ENCODE assay signal across 12 cellular contexts in the genomic region with DNA sequence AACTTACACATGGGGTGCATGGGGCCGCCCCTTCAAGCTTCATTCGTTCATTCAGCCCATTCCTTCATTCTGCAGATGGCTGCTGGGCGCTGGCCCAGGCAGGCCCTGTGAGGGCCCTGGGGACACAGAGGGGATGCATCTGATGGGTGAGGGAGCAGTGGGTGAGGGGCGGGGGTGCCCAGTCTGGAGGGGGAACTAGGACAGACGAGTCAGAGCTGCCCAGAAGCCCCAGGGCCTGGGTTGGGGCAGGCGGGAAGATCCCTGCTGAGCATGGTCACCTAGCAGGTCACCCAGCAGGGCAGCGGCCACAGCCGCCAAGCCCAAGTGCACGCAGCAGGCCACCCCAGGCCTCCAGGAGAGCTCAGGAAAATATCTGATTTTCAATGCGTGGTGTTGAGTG. TPM values are rescaled to one million over a fixed set of nuclear protein-coding genes. Genes with fewer than 3 reads are reported as not detected.
DNase-seq lines count a peak whose midpoint lies in the region; ATAC-seq and TF ChIP-seq lines count a peak whose summit lies in the region.
"Had no signal": no experiment of that assay in that cellular context is flagged by ENCODE, and none has a peak within 500 bp of the region (broad histone marks: within the 10 kb centered on the region; RNA-seq: fewer than 3 reads in every experiment).

No MANE protein-coding gene starts in this region.

- H3K36me3 ChIP-seq in BLaER1 (no peaks in the 10 kb centered on the region), Panc1 (ENCODE audit: control insufficient read depth, insufficient read depth, low read length) (no peaks in the 10 kb centered on the region), prostate gland (no peaks in the 10 kb centered on the region), HAP-1 (replicated peaks) (no peaks in the 10 kb centered on the region)

- no peak for TF ChIP-seq CTCF in Panc1 (IDR thresholded peaks at IDR 0.05)
- no peak for TF ChIP-seq CTCF in prostate gland (IDR thresholded peaks at IDR 0.05)

- H3K4me1 ChIP-seq in BLaER1 (peaks cover 100% of the 10 kb centered on the region), Panc1 (ENCODE audit: control insufficient read depth, insufficient read depth, low read length) (peaks cover 44% of the 10 kb centered on the region), prostate gland (replicated peaks) (peaks cover 36% of the 10 kb centered on the region), HAP-1 (peaks cover 16% of the 10 kb centered on the region)

- H3K4me3 ChIP-seq in BLaER1, result peak overlapping the region; percentile 48; the same call in 1 of the 2 replicates
- H3K4me3 ChIP-seq in Panc1 (ENCODE audit: low read depth in 2 of 2, low read length in 2 of 2), result no peak overlapping the region
- H3K4me3 ChIP-seq in prostate gland, result no peak overlapping the region
- H3K4me3 ChIP-seq in HAP-1, result no peak overlapping the region
- H3K4me3 ChIP-seq: lung had no signal

- H3K27ac ChIP-seq in BLaER1 (peak overlapping the region; percentile 87), Panc1 (ENCODE audit: low read length) (peak overlapping the region; percentile 80), prostate gland (peak overlapping the region; percentile 64 to 68)

- no peak for TF ChIP-seq POLR2A in prostate gland (IDR thresholded peaks at IDR 0.05)

- H3K9me3 ChIP-seq in BLaER1 (no peaks in the 10 kb centered on the region), Panc1 (ENCODE audit: control insufficient read depth, insufficient read depth, low read depth, low read length) (no peaks in the 10 kb centered on the region), prostate gland (no peaks in the 10 kb centered on the region), HAP-1 (no peaks in the 10 kb centered on the region)

- WGBS in prostate gland, result 75% methylated on average over 9 of the region's 10 CpGs

- no peak for ATAC-seq in Panc1
- no peak for ATAC-seq in left ventricle myocardium superior
- no peak for ATAC-seq in GM18909 (IDR thresholded peaks at IDR 0.05; ENCODE audit: poor library complexity, unreplicated experiment)

- peaks cover 8% of the 10 kb centered on the region; the same call in 1 of the 2 replicates for H4K20me1 ChIP-seq in BLaER1

- intact Hi-C loops in Panc1 (cut with micrococcal nuclease; ENCODE audit: unreplicated experiment) (no loop called here), left ventricle myocardium superior (cut with micrococcal nuclease) (no loop called here), prostate gland (cut with DNase I) (no loop called here)

- peak overlapping the region; percentile 91 for H3K4me2 ChIP-seq in BLaER1

- H3K9ac ChIP-seq in BLaER1, result peak overlapping the region; percentile 72

- BruUV-seq in Panc1 (replicated peaks; lab: Mats Ljungman, UMichigan), result no TSS peak

- POLR2A ChIA-PET in Panc1 (lab: Charles Lee), result no interaction called here

- CTCF ChIA-PET in Panc1 (lab: Charles Lee), result interaction anchor here (0.5 kb wide), 1 partner anchor 137 kb away, joined by 5 read pairs; no protein-coding TSS in a partner anchor

- H3K27me3 ChIP-seq in BLaER1 (no peaks in the 10 kb centered on the region), Panc1 (ENCODE audit: control insufficient read depth, insufficient read depth, low read length) (no peaks in the 10 kb centered on the region), prostate gland (replicated peaks; ENCODE audit: insufficient read depth) (no peaks in the 10 kb centered on the region), HAP-1 (ENCODE audit: low read depth) (no peaks in the 10 kb centered on the region)

- no peak for DNase-seq in Panc1 (ENCODE audit: low read depth, low spot score)
- DNase-seq in left ventricle myocardium superior, result peak; percentile 34
- DNase-seq in prostate gland (ENCODE audit: low spot score), result no peak
- DNase-seq in HAP-1 (ENCODE audit: low spot score in 2 of 2), result no peak
- no peak for DNase-seq in stimulated activated CD4-positive, alpha-beta T cell treated with anti-CD3 and anti-CD28 coated beads, Interleukin-1b, Interleukin-23, amount 100 ng/mL, for 48 hours
- no peak for DNase-seq in NCI-H345 (lab: John Stamatoyannopoulos, UW)
- DNase-seq: HCEC 1CT, KBM-7, NCI-H2227 treated with DMSO at 0.1 percent for 48 hours had no signal

- in situ Hi-C loops in Panc1 (cut with HindIII; ENCODE audit: low pct_unique_long_range_greater_than_20kb, low sequenced_read_pairs), result no loop called here
- in situ Hi-C loops in HAP-1 (cut with MboI; ENCODE audit: low sequenced_read_pairs), result no loop called here

RNA-seq across cellular contexts. Expression of a gene that starts 14.1 kb away (rescaled TPM):
- total RNA-seq in Panc1 (2021; ENCODE audit: unreplicated experiment) (22.9 TPM), left ventricle myocardium superior (5.5 TPM), prostate gland (10 to 100 TPM; 19.6 to 40.4 TPM)
- 23.8 TPM for polyA plus RNA-seq in Panc1 (2012; ENCODE audit: insufficient read length)

RNA-seq across cellular contexts. Expression of a gene that starts 19.3 kb away (rescaled TPM):
- total RNA-seq in Panc1 (2021; ENCODE audit: unreplicated experiment) (22.5 TPM), left ventricle myocardium superior (16.4 TPM), prostate gland (10 to 100 TPM; 31.2 to 33.3 TPM)
- 9.1 TPM for polyA plus RNA-seq in Panc1 (2012; ENCODE audit: insufficient read length)

RNA-seq across cellular contexts. Expression of a gene that starts 19.6 kb away (rescaled TPM):
- total RNA-seq in Panc1 (2021; ENCODE audit: unreplicated experiment) (42.2 TPM), left ventricle myocardium superior (56.2 TPM), prostate gland (10 to 100 TPM; 24.3 to 24.9 TPM)
- polyA plus RNA-seq in Panc1 (2012; ENCODE audit: insufficient read length), result 34.1 TPM

RNA-seq across cellular contexts. Expression of a gene that starts 20.5 kb away (rescaled TPM):
- total RNA-seq in Panc1 (2021; ENCODE audit: unreplicated experiment) (436 TPM), left ventricle myocardium superior (533 TPM), prostate gland (1,000 to 10,000 TPM; 1,199 to 1,838 TPM)
- polyA plus RNA-seq in Panc1 (2012; ENCODE audit: insufficient read length), result 1,631 TPM
